ENCODE assay signal across 14 cellular contexts in the genomic region with DNA sequence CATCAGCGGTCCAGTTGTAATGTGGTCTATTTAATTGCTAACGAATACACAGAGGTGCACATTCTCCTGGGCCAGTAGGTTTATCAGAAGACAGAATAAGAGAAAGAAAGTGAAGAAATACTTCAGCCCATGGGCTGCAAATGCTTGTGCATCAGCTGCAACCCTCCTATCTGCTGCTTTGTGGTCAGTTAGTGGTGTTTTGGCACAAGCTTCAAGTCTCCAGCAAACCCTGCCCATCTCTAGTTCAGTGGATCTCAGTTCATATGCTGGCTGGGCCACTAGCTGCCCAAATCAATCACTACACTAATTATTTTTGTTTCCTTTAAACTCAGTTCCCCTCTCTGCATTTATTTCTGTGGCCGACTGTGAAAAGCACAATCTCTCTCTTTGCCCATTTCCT.
"Had no signal": no experiment of that assay in that cellular context is flagged by ENCODE, and none has a peak within 500 bp of the region (broad histone marks: within the 10 kb centered on the region; RNA-seq: fewer than 3 reads in every experiment).

No MANE protein-coding gene starts in this region.

- H3K4me1 Mint-ChIP-seq: activated naive CD4-positive, alpha-beta T cell treated with anti-CD3 and anti-CD28 coated beads, Interleukin-2, amount 50 U/mL, for 24 hours; memory B cell; stimulated activated naive CD8-positive, alpha-beta T cell treated with anti-CD3 and anti-CD28 coated beads, Interleukin-15, amount 100 ng/mL, for 72 hours had no signal

- H3K4me1 ChIP-seq: adrenal gland, suprapubic skin, transverse colon, vagina had no signal

- H3K4me3 Mint-ChIP-seq: activated naive CD4-positive, alpha-beta T cell treated with anti-CD3 and anti-CD28 coated beads, Interleukin-2, amount 50 U/mL, for 24 hours; activated T-cell treated with anti-CD3 and anti-CD28 coated beads, Interleukin-2, amount 50 U/mL, for 72 hours; memory B cell; natural killer cell treated with Interleukin-12 subunit alpha and Interleukin-12 subunit beta and Interleukin-15 and Interleukin-18, amount 100 ng/mL, for 72 hours; stimulated activated naive CD8-positive, alpha-beta T cell treated with anti-CD3 and anti-CD28 coated beads, Interleukin-15, amount 100 ng/mL, for 72 hours; T-helper 2 cell treated with Interferon-gamma antibody and Interleukin-4, amounts not matched to agents 5 μg/mL and 100 μg/mL, for 36 hours had no signal

- H3K9me3 Mint-ChIP-seq: activated naive CD4-positive, alpha-beta T cell treated with anti-CD3 and anti-CD28 coated beads, Interleukin-2, amount 50 U/mL, for 24 hours; memory B cell; natural killer cell treated with Interleukin-12 subunit alpha and Interleukin-12 subunit beta and Interleukin-15 and Interleukin-18, amount 100 ng/mL, for 72 hours; stimulated activated naive CD8-positive, alpha-beta T cell treated with anti-CD3 and anti-CD28 coated beads, Interleukin-15, amount 100 ng/mL, for 72 hours; T-helper 2 cell treated with Interferon-gamma antibody and Interleukin-4, amounts not matched to agents 5 μg/mL and 100 μg/mL, for 36 hours had no signal

- H3K36me3 ChIP-seq: adrenal gland, suprapubic skin, transverse colon, vagina had no signal

- H3K36me3 Mint-ChIP-seq: activated naive CD4-positive, alpha-beta T cell treated with anti-CD3 and anti-CD28 coated beads, Interleukin-2, amount 50 U/mL, for 24 hours; memory B cell; natural killer cell treated with Interleukin-12 subunit alpha and Interleukin-12 subunit beta and Interleukin-15 and Interleukin-18, amount 100 ng/mL, for 72 hours had no signal

- H3K27ac ChIP-seq: adrenal gland, suprapubic skin, transverse colon, vagina had no signal

- DNase-seq: activated CD4-positive, alpha-beta T cell treated with anti-CD3 and anti-CD28 coated beads, Interleukin-2, amount 50 U/mL, for 4 hours; activated gamma-delta T cell; activated T-cell treated with anti-CD3 and anti-CD28 coated beads, Interleukin-2, amount 50 U/mL, for 72 hours; adrenal gland; effector CD4-positive, alpha-beta T cell; stimulated activated CD4-positive, alpha-beta T cell treated with anti-CD3 and anti-CD28 coated beads, Interleukin-2, amount 100 ng/mL, for 24 hours; stimulated activated naive CD8-positive, alpha-beta T cell treated with anti-CD3 and anti-CD28 coated beads, Interleukin-15, amount 100 ng/mL, for 72 hours; transverse colon had no signal

- H3K27me3 ChIP-seq: adrenal gland, suprapubic skin, transverse colon, vagina had no signal

- H3K27me3 Mint-ChIP-seq: stimulated activated naive CD8-positive, alpha-beta T cell treated with anti-CD3 and anti-CD28 coated beads, Interleukin-15, amount 100 ng/mL, for 72 hours had no signal

- ATAC-seq: activated T-cell treated with anti-CD3 and anti-CD28 coated beads, Interleukin-2, amount 50 U/mL, for 72 hours; natural killer cell treated with Interleukin-12 subunit alpha and Interleukin-12 subunit beta and Interleukin-15 and Interleukin-18, amount 100 ng/mL, for 72 hours; stimulated activated naive CD8-positive, alpha-beta T cell treated with anti-CD3 and anti-CD28 coated beads, Interleukin-15, amount 100 ng/mL, for 72 hours had no signal

- H3K4me3 ChIP-seq: adrenal gland, suprapubic skin, transverse colon, vagina had no signal

- H3K9me3 ChIP-seq: adrenal gland, suprapubic skin, transverse colon, vagina had no signal

- H3K27ac Mint-ChIP-seq: activated naive CD4-positive, alpha-beta T cell treated with anti-CD3 and anti-CD28 coated beads, Interleukin-2, amount 50 U/mL, for 24 hours; activated T-cell treated with anti-CD3 and anti-CD28 coated beads, Interleukin-2, amount 50 U/mL, for 72 hours; memory B cell; natural killer cell treated with Interleukin-12 subunit alpha and Interleukin-12 subunit beta and Interleukin-15 and Interleukin-18, amount 100 ng/mL, for 72 hours; stimulated activated naive CD8-positive, alpha-beta T cell treated with anti-CD3 and anti-CD28 coated beads, Interleukin-15, amount 100 ng/mL, for 72 hours; T-helper 2 cell treated with Interferon-gamma antibody and Interleukin-4, amounts not matched to agents 5 μg/mL and 100 μg/mL, for 36 hours had no signal
